In the genomic region with DNA sequence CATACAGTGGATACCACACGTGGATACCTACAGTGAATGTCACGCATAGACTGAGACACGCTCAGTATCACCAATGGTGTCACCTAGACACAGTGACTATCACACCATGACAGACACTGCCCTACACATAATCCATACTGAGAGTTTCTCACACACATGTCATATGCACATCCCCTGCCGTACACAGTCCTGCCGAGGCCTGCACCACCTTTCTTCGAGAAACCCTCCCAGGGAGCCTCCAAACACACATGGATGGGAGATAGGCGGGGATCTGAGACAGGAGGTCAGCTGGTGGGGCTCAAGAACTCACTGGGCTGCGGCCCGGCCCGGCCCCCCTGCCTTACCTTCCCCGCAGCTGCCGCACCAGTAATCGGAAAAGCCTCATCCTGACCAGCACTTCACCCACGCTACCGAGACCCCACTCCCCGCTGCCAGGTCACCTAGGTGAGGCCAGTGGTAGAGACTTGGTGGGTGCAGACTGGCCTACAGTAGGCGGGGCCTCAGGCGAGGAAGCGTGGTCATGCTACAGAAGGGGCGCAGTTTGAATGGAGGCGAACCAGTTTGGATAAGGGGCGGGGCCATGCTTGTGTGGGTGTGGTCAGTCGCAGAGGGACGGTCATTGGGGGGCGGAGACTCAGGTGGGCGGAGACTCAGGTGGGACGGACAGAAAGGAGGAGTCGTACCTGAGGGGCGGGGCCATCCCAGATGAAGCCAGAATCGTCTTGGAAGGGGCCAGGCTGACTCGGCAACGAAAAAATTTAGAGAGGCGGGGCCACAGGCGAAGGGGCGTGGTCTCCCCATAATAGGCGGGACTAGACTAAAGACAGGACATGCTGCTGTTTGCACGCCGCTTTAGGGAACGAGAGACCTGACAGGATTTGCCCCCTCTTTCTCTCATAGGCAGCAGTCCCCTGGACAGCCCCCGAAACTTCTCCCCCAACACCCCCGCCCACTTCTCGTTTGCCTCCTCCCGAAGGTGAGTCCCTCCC, we compare ENCODE assay signal across 8 cellular contexts.
A peak's percentile ranks its signal among the peaks of the same experiment; 100 is the strongest.
DNase-seq lines count a peak whose midpoint lies in the region.

No MANE protein-coding gene starts in this region.

- DNase-seq in activated effector memory CD4-positive, alpha-beta T cell treated with anti-CD3 and anti-CD28 coated beads, Interleukin-2, amount 50 U/mL, for 16 hours: peak; percentile 71
- no peak for DNase-seq in activated effector memory CD4-positive, alpha-beta T cell treated with Interleukin-2 at 50 U/mL for 16 hours
- peak; percentile 95 for DNase-seq in NCI-H69 (lab: John Stamatoyannopoulos, UW)
- DNase-seq in amygdala (lab: John Stamatoyannopoulos, UW): peak in 32 of 56 donors; percentile 13 to 82 (median 37)
- peak; percentile 61 to 62 for DNase-seq in stimulated activated CD4-positive, alpha-beta T cell treated with anti-CD3 and anti-CD28 coated beads, Interleukin-15, amount 100 ng/mL, for 48 hours (ENCODE audit: low read depth in 2 of 2)
- DNase-seq in epidermal melanocyte (ENCODE audit: insufficient read length, low spot score): no peak
- no peak for DNase-seq in middle frontal gyrus (ENCODE audit: extremely low spot score, low spot score)

- peaks cover 5% of the 10 kb centered on the region for H3K27me3 ChIP-seq in iPS-15b (ENCODE audit: control insufficient read depth, insufficient read depth, low read length)

- H3K36me3 ChIP-seq in iPS-15b (ENCODE audit: control insufficient read depth, insufficient read depth, low read length): no peaks in the 10 kb centered on the region

- no peak overlapping the region for H3K9ac ChIP-seq in iPS-15b (ENCODE audit: low read depth, low read length)

- peaks cover 3% of the 10 kb centered on the region for H3K4me1 ChIP-seq in iPS-15b (ENCODE audit: control insufficient read depth, insufficient read depth, low read length)

- H3K4me3 ChIP-seq in iPS-15b (ENCODE audit: low read depth, low read length): peak overlapping the region; percentile 53

- no peaks in the 10 kb centered on the region for H3K9me3 ChIP-seq in iPS-15b (ENCODE audit: control insufficient read depth, insufficient read depth, low read length)

Comparison
In these comparisons a context has a peak if more than half of its experiments do, and no peak if none do; other contexts are left out.
1. DNase-seq: peak in activated effector memory CD4-positive, alpha-beta T cell treated with anti-CD3 and anti-CD28 coated beads, Interleukin-2, amount 50 U/mL, for 16 hours (single experiment), NCI-H69 (single experiment), amygdala (32 of 56) and stimulated activated CD4-positive, alpha-beta T cell treated with anti-CD3 and anti-CD28 coated beads, Interleukin-15, amount 100 ng/mL, for 48 hours (2 of 2); none in activated effector memory CD4-positive, alpha-beta T cell treated with Interleukin-2 at 50 U/mL for 16 hours (single experiment), epidermal melanocyte (single experiment) and middle frontal gyrus (single experiment).